Comparison of ENCODE assay signal across 33 cellular contexts in genomic region chr13:110217811-110218210, GRCh38.
A peak's percentile ranks its signal among the peaks of the same experiment; 100 is the strongest.
DNase-seq lines count a peak whose midpoint lies in the region; ATAC-seq and TF ChIP-seq lines count a peak whose summit lies in the region.
"Had no signal": no experiment of that assay in that cellular context is flagged by ENCODE, and none has a peak within 500 bp of the region (broad histone marks: within the 10 kb centered on the region; RNA-seq: fewer than 3 reads in every experiment).

No MANE protein-coding gene starts in this region.

- H3K4me3 ChIP-seq in heart left ventricle (no peak overlapping the region), esophagus muscularis mucosa (no peak overlapping the region), gastrocnemius medialis (no peak overlapping the region)
- H3K4me3 ChIP-seq: body of pancreas, hepatocyte, lung had no signal

- no peak for TF ChIP-seq EP300 in esophagus muscularis mucosa (IDR thresholded peaks at IDR 0.05)

- ATAC-seq in heart left ventricle, result no peak
- no peak for ATAC-seq in Right ventricle myocardium inferior
- ATAC-seq in gastrocnemius medialis, result no peak
- ATAC-seq: activated CD8-positive, alpha-beta memory T cell treated with anti-CD3 and anti-CD28 coated beads, Interleukin-2, amount 10 ng/mL, durations not matched to agents 7 days and 5 days; activated naive CD8-positive, alpha-beta T cell treated with anti-CD3 and anti-CD28 coated beads, Interleukin-2, amount 50 U/mL, for 24 hours; activated T-cell treated with anti-CD3 and anti-CD28 coated beads, Interleukin-2, amount 50 U/mL, for 4 hours; Panc1 had no signal

- H3K9me3 ChIP-seq in heart left ventricle (no peaks in the 10 kb centered on the region), esophagus muscularis mucosa (no peaks in the 10 kb centered on the region), gastrocnemius medialis (no peaks in the 10 kb centered on the region)
- H3K9me3 ChIP-seq: body of pancreas had no signal

- intact Hi-C loops in heart left ventricle (cut with DNase I) (loop anchor here in 1 of 10 donors (10.0 kb wide), 1 partner anchor 337 kb away; no protein-coding TSS in a partner anchor), Right ventricle myocardium inferior (cut with DNase I) (loop anchor here (10.0 kb wide), 1 partner anchor 347 kb away; the partner anchor contains the start of gene RAB20), esophagus muscularis mucosa (cut with DNase I) (no loop called here), gastrocnemius medialis (cut with DNase I; ENCODE audit: low total_unique reads) (no loop called here)

- no peak for DNase-seq in heart left ventricle
- no peak for DNase-seq in Right ventricle myocardium inferior (ENCODE audit: missing footprints)
- DNase-seq in esophagus muscularis mucosa (ENCODE audit: extremely low spot score), result no peak
- no peak for DNase-seq in gastrocnemius medialis
- no peak for DNase-seq in stimulated activated naive CD4-positive, alpha-beta T cell treated with Interleukin-2 at 50 U/mL for 16 hours (lab: John Stamatoyannopoulos, UW)
- DNase-seq in NCI-H1105 (lab: John Stamatoyannopoulos, UW), result no peak
- DNase-seq in NCI-H82 treated with DMSO at 0.1 percent for 48 hours (lab: John Stamatoyannopoulos, UW; ENCODE audit: unreplicated experiment), result no peak
- no peak for DNase-seq in cerebellum (ENCODE audit: low spot score)
- DNase-seq: activated CD4-positive, alpha-beta T cell treated with anti-CD3 and anti-CD28 coated beads, Interleukin-2, amount 50 U/mL, for 4 hours; activated naive CD4-positive, alpha-beta T cell; activated naive CD8-positive, alpha-beta T cell treated with anti-CD3 and anti-CD28 coated beads, Interleukin-2, amount 50 U/mL, for 24 hours; activated T-cell treated with anti-CD3 and anti-CD28 coated beads, Interleukin-2, amount 50 U/mL, for 4 hours; Calu3; DMS79; effector CD8-positive, alpha-beta T cell; erythroblast; GDM1; HCEC 1CT; KG1; NCI-H1105 treated with DMSO at 0.1 percent for 48 hours; NCI-H1930; NCI-H69; occipital lobe; SHP77; stimulated activated naive CD4-positive, alpha-beta T cell; T-helper 2 cell had no signal

- H3K4me1 ChIP-seq in heart left ventricle (peaks cover 6 to 80% (median 66%) of the 10 kb centered on the region in 12 donors), esophagus muscularis mucosa (peaks cover 55 to 88% (median 82%) of the 10 kb centered on the region in 4 donors), gastrocnemius medialis (peaks cover 29 to 31% of the 10 kb centered on the region in 2 donors)

- H3K27me3 ChIP-seq in heart left ventricle (no peaks in the 10 kb centered on the region), esophagus muscularis mucosa (no peaks in the 10 kb centered on the region), gastrocnemius medialis (no peaks in the 10 kb centered on the region)
- H3K27me3 ChIP-seq: body of pancreas, hepatocyte had no signal

- TF ChIP-seq CTCF in heart left ventricle (IDR thresholded peaks at IDR 0.05) (no peak), esophagus muscularis mucosa (IDR thresholded peaks at IDR 0.05) (no peak), gastrocnemius medialis (IDR thresholded peaks at IDR 0.05 in 4 of 5, conservative IDR thresholded peaks at IDR 0.05 in 1 of 5) (no peak)

- in situ Hi-C loops in gastrocnemius medialis (cut with MboI; ENCODE audit: low sequenced_read_pairs in 4 of 4), result loop anchor here in 1 of 4 donors (25.0 kb wide), 1 partner anchor 594 kb away; no protein-coding TSS in a partner anchor

- WGBS in heart left ventricle, 4 donors, result 81 to 92% (median 86%) methylated on average over 2 of the region's 2 CpGs
- WGBS in esophagus muscularis mucosa, result 77% methylated on average over 2 of the region's 2 CpGs

- no peak for TF ChIP-seq POLR2A in heart left ventricle (IDR thresholded peaks at IDR 0.05)
- TF ChIP-seq POLR2A in esophagus muscularis mucosa (IDR thresholded peaks at IDR 0.05; ENCODE audit: low read depth), result no peak
- no peak for TF ChIP-seq POLR2A in gastrocnemius medialis (IDR thresholded peaks at IDR 0.05)

- H3K27ac ChIP-seq in heart left ventricle, result peak overlapping the region in 7 of 12 donors; percentile 33 to 81 (median 71)
- H3K27ac ChIP-seq in esophagus muscularis mucosa (replicated peaks in 1 of 4), result peak overlapping the region; percentile 76 to 84 (median 80)
- peak overlapping the region; percentile 62 to 73 (median 68) for H3K27ac ChIP-seq in gastrocnemius medialis
- H3K27ac ChIP-seq: 22Rv1, HL-60 had no signal

- H3K36me3 ChIP-seq in heart left ventricle (peaks cover 0 to 18% (median 11%) of the 10 kb centered on the region in 9 donors), esophagus muscularis mucosa (peaks cover under 1 to 13% (median 9%) of the 10 kb centered on the region in 4 donors), gastrocnemius medialis (no peaks in the 10 kb centered on the region)
